Comparison of ENCODE assay signal across 13 cellular contexts in the genomic region with DNA sequence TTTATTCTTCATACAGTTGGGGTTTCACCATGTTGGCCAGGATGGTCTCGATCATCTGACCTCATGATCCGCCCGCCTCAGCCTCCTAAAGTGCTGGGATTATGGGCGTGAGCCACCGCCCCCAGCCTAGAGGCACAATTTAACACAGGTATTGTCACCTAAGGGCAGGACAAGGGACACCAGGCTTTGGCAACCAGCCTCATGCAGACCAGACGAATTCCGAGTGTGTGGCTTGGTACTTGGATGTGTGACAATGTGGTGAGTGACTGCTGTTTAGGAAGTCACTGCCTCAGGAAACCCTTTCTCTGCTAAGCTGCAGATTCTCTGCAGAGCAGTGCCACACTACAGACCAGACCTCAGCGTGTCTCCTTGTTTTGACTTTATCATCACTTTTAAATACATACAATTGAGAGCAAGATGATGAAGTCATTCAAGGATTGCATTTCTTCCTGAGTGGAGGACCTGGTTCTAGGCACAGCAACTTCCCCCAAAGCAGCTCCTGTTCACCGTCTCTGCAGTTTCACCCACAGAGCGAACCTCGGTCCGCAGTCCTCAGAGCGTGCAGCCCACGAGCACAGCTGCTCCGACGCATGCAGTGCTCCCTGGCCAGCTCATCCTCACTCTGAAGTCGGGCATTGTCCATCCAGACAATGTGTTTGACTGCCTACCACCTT.
DNase-seq lines count a peak whose midpoint lies in the region; ATAC-seq and TF ChIP-seq lines count a peak whose summit lies in the region.
"Had no signal": no experiment of that assay in that cellular context is flagged by ENCODE, and none has a peak within 500 bp of the region (broad histone marks: within the 10 kb centered on the region; RNA-seq: fewer than 3 reads in every experiment).

No MANE protein-coding gene starts in this region.

- peak; percentile 81 for DNase-seq in mesenteric fat pad (ENCODE audit: low spot score)
- DNase-seq in omental fat pad (ENCODE audit: low spot score) = no peak
- DNase-seq in pons (ENCODE audit: low spot score) = no peak
- DNase-seq in NCI-H1092 treated with DMSO at 0.1 percent for 48 hours (lab: John Stamatoyannopoulos, UW) = no peak
- DNase-seq: activated gamma-delta T cell, glutamatergic neuron, NCI-H187 treated with DMSO at 0.1 percent for 48 hours, Peyer's patch, upper lobe of right lung had no signal

- ATAC-seq in GM18505 (IDR thresholded peaks at IDR 0.05; ENCODE audit: unreplicated experiment) (peak; percentile 50), GM19438 (IDR thresholded peaks at IDR 0.05; ENCODE audit: low read depth, unreplicated experiment) (peak; percentile 45), HG03064 (IDR thresholded peaks at IDR 0.05; ENCODE audit: low read depth, unreplicated experiment) (peak; percentile 30), omental fat pad (ENCODE audit: low FRiP score) (no peak)
- ATAC-seq: right cardiac atrium, upper lobe of right lung had no signal

- TF ChIP-seq POLR2A in GM18505 (IDR thresholded peaks at IDR 0.05; ENCODE audit: borderline replicate concordance, extremely low read depth, insufficient read depth, insufficient read length) = no peak

- TF ChIP-seq CTCF in omental fat pad (IDR thresholded peaks at IDR 0.05) = no peak
